8 cellular contexts compared by ENCODE assay signal in the genomic region with DNA sequence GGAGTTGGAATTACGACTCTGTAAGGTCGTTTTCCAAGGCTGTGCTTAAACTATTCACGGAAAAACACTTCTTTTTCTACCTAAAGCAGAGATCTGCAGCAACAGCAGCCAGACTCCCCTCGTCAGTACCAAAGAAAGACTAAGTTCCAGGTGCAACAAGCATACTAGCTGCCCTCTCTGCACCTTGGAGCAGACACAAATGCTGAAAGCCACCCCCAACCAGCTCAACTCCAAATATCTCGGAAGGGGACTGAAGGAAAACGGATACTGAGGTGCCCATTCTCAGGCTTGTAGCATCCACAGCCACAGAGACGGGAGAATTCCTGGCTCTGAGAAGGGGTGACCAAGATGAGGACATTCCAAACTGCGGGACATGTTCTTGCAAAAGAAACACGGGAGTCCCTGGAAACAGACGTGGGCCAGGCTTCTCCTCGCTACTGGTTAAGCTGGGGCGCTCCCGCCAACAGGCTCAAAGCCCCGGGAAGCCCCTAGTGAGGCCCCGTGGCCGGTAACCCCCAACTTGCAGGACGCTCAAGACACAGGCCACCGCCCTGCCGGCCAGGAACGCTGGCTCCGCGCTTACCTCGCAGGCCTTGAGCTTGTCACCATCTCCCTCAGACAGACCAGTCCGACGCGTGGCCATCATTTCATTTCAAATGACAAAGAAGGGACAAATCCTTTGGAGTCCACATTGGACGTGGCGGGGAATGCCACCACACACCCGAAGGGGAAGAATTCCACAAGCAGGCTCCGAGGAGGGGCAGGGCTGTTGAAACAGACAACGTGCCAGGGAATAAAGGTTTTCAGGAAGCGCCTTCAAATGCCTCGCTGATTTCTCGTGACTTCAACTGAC. TPM values are rescaled to one million over a fixed set of nuclear protein-coding genes. Genes with fewer than 3 reads are reported as not detected.
A peak's percentile ranks its signal among the peaks of the same experiment; 100 is the strongest.
DNase-seq lines count a peak whose midpoint lies in the region; ATAC-seq and TF ChIP-seq lines count a peak whose summit lies in the region.

No MANE protein-coding gene starts in this region.

- CTCF ChIA-PET in activated CD4-positive, alpha-beta T cell treated with anti-CD3 and anti-CD28 coated beads, Interleukin-2, amount 10 ng/mL, durations not matched to agents 7 days and 5 days (lab: Charles Lee), result interaction anchor here (0.6 kb wide), 1 partner anchor 27 kb away, joined by 3 read pairs; no protein-coding TSS in a partner anchor

- H3K4me1 Mint-ChIP-seq in activated CD4-positive, alpha-beta T cell treated with anti-CD3 and anti-CD28 coated beads, Interleukin-2, amount 10 ng/mL, durations not matched to agents 7 days and 5 days, result peaks cover 33% of the 10 kb centered on the region
- H3K4me1 Mint-ChIP-seq in activated T-helper 2 cell treated with anti-CD3 and anti-CD28 coated beads, Interferon-gamma antibody, Interleukin-2, Interleukin-4, amounts not matched to agents 10 μg/mL and 5 μg/mL and 100 μg/mL, durations not matched to agents 14 hours and 24 hours and 36 hours (ENCODE audit: low read depth), result peaks cover 24% of the 10 kb centered on the region

- H3K4me3 Mint-ChIP-seq in activated CD4-positive, alpha-beta T cell treated with anti-CD3 and anti-CD28 coated beads, Interleukin-2, amount 10 ng/mL, durations not matched to agents 7 days and 5 days, result peak overlapping the region; percentile 83
- H3K4me3 Mint-ChIP-seq in activated T-helper 2 cell treated with anti-CD3 and anti-CD28 coated beads, Interferon-gamma antibody, Interleukin-2, Interleukin-4, amounts not matched to agents 10 μg/mL and 5 μg/mL and 100 μg/mL, durations not matched to agents 14 hours and 24 hours and 36 hours (ENCODE audit: low read depth), result peak overlapping the region; percentile 82

- H3K9me3 Mint-ChIP-seq in activated CD4-positive, alpha-beta T cell treated with anti-CD3 and anti-CD28 coated beads, Interleukin-2, amount 10 ng/mL, durations not matched to agents 7 days and 5 days, result no peaks in the 10 kb centered on the region
- no peaks in the 10 kb centered on the region for H3K9me3 Mint-ChIP-seq in activated T-helper 2 cell treated with anti-CD3 and anti-CD28 coated beads, Interferon-gamma antibody, Interleukin-2, Interleukin-4, amounts not matched to agents 10 μg/mL and 5 μg/mL and 100 μg/mL, durations not matched to agents 14 hours and 24 hours and 36 hours

- no peak for ATAC-seq in HG03039 (IDR thresholded peaks at IDR 0.05; ENCODE audit: unreplicated experiment)
- no peak for ATAC-seq in GM19035 (IDR thresholded peaks at IDR 0.05; ENCODE audit: unreplicated experiment)

- peak overlapping the region; percentile 91 for H3K27ac Mint-ChIP-seq in activated CD4-positive, alpha-beta T cell treated with anti-CD3 and anti-CD28 coated beads, Interleukin-2, amount 10 ng/mL, durations not matched to agents 7 days and 5 days
- H3K27ac Mint-ChIP-seq in activated T-helper 2 cell treated with anti-CD3 and anti-CD28 coated beads, Interferon-gamma antibody, Interleukin-2, Interleukin-4, amounts not matched to agents 10 μg/mL and 5 μg/mL and 100 μg/mL, durations not matched to agents 14 hours and 24 hours and 36 hours, result no peak overlapping the region

- H3K9me2 ChIP-seq in hepatocyte (replicated peaks; ENCODE audit: insufficient read depth), result no peaks in the 10 kb centered on the region

- H3K4me3 ChIP-seq in hepatocyte, result peak overlapping the region; percentile 87

- POLR2A ChIA-PET in activated CD4-positive, alpha-beta T cell treated with anti-CD3 and anti-CD28 coated beads, Interleukin-2, amount 10 ng/mL, durations not matched to agents 7 days and 5 days (lab: Charles Lee), result no interaction called here

- H3K27ac ChIP-seq in hepatocyte, result peak overlapping the region; percentile 99

- no peak for TF ChIP-seq CTCF in hepatocyte (IDR thresholded peaks at IDR 0.05; ENCODE audit: poor library complexity)

- peaks cover 21% of the 10 kb centered on the region for H3K4me1 ChIP-seq in hepatocyte (ENCODE audit: insufficient read depth)

- H3K4me2 ChIP-seq in hepatocyte, result peak overlapping the region; percentile 92

- DNase-seq in activated CD4-positive, alpha-beta T cell treated with anti-CD3 and anti-CD28 coated beads, Interleukin-2, amount 10 ng/mL, durations not matched to agents 7 days and 5 days, result no peak
- no peak for DNase-seq in activated CD4-positive, alpha-beta T cell treated with anti-CD3 and anti-CD28 coated beads, Interleukin-2, amount 50 U/mL, for 4 hours
- DNase-seq in activated T-helper 2 cell treated with anti-CD3 and anti-CD28 coated beads, Interferon-gamma antibody, Interleukin-2, Interleukin-4, amounts not matched to agents 10 μg/mL and 5 μg/mL and 100 μg/mL, durations not matched to agents 14 hours and 24 hours and 36 hours (ENCODE audit: low spot score), result no peak
- DNase-seq in hepatocyte (ENCODE audit: low spot score), result peak; percentile 47
- DNase-seq in retina, result peak; percentile 78
- no peak for DNase-seq in pons (ENCODE audit: low spot score)

- H3K27me3 ChIP-seq in hepatocyte, result no peaks in the 10 kb centered on the region

- 4% methylated on average over 34 of the region's 34 CpGs for WGBS in hepatocyte (ENCODE audit: low lambda C conversion rate, missing lambda C conversion rate)

- no peaks in the 10 kb centered on the region for H3K36me3 ChIP-seq in hepatocyte (replicated peaks; ENCODE audit: insufficient read depth, low read depth)

- peaks cover 3% of the 10 kb centered on the region for H3K27me3 Mint-ChIP-seq in activated CD4-positive, alpha-beta T cell treated with anti-CD3 and anti-CD28 coated beads, Interleukin-2, amount 10 ng/mL, durations not matched to agents 7 days and 5 days
- H3K27me3 Mint-ChIP-seq in activated T-helper 2 cell treated with anti-CD3 and anti-CD28 coated beads, Interferon-gamma antibody, Interleukin-2, Interleukin-4, amounts not matched to agents 10 μg/mL and 5 μg/mL and 100 μg/mL, durations not matched to agents 14 hours and 24 hours and 36 hours (ENCODE audit: low read depth), result peaks cover 4% of the 10 kb centered on the region

- H4K20me1 ChIP-seq in hepatocyte (ENCODE audit: insufficient read depth, poor library complexity, severe bottlenecking), result peaks cover 47% of the 10 kb centered on the region

- intact Hi-C loops in activated T-helper 2 cell treated with anti-CD3 and anti-CD28 coated beads, Interferon-gamma antibody, Interleukin-2, Interleukin-4, amounts not matched to agents 10 μg/mL and 5 μg/mL and 100 μg/mL, durations not matched to agents 14 hours and 24 hours and 36 hours (cut with micrococcal nuclease), result loop anchor here (2.0 to 5.0 kb wide), 4 partner anchors 15 to 341 kb away; no protein-coding TSS in a partner anchor

- peaks cover 6% of the 10 kb centered on the region for H3K36me3 Mint-ChIP-seq in activated CD4-positive, alpha-beta T cell treated with anti-CD3 and anti-CD28 coated beads, Interleukin-2, amount 10 ng/mL, durations not matched to agents 7 days and 5 days (ENCODE audit: low read depth)
- peaks cover 21% of the 10 kb centered on the region for H3K36me3 Mint-ChIP-seq in activated T-helper 2 cell treated with anti-CD3 and anti-CD28 coated beads, Interferon-gamma antibody, Interleukin-2, Interleukin-4, amounts not matched to agents 10 μg/mL and 5 μg/mL and 100 μg/mL, durations not matched to agents 14 hours and 24 hours and 36 hours (ENCODE audit: low read depth)

- peak overlapping the region; percentile 51 for H2AFZ ChIP-seq in hepatocyte

- H3K9me3 ChIP-seq in hepatocyte (ENCODE audit: low read depth), result no peaks in the 10 kb centered on the region

- H3K79me2 ChIP-seq in hepatocyte, result peaks cover 60% of the 10 kb centered on the region

RNA-seq across cellular contexts. Expression of a gene that starts 2.2 kb away (rescaled TPM):
- 10 to 100 TPM; 26.1 to 27.4 TPM for total RNA-seq in activated CD4-positive, alpha-beta T cell treated with anti-CD3 and anti-CD28 coated beads, Interleukin-2, amount 10 ng/mL, durations not matched to agents 7 days and 5 days
- 40.0 and 43.2 TPM in 2 replicates for total RNA-seq in activated T-helper 2 cell treated with anti-CD3 and anti-CD28 coated beads, Interferon-gamma antibody, Interleukin-2, Interleukin-4, amounts not matched to agents 10 μg/mL and 5 μg/mL and 100 μg/mL, durations not matched to agents 14 hours and 24 hours and 36 hours
- total RNA-seq in hepatocyte, result 69.2 and 70.2 TPM in 2 replicates
- 15.1 and 17.8 TPM in 2 replicates for polyA plus RNA-seq in hepatocyte

Comparison
In these comparisons a context has a peak if more than half of its experiments do, and no peak if none do; other contexts are left out.
1. DNase-seq: peak in hepatocyte (single experiment) and retina (single experiment); none in activated CD4-positive, alpha-beta T cell treated with anti-CD3 and anti-CD28 coated beads, Interleukin-2, amount 10 ng/mL, durations not matched to agents 7 days and 5 days (single experiment), activated CD4-positive, alpha-beta T cell treated with anti-CD3 and anti-CD28 coated beads, Interleukin-2, amount 50 U/mL, for 4 hours (0 of 2), activated T-helper 2 cell treated with anti-CD3 and anti-CD28 coated beads, Interferon-gamma antibody, Interleukin-2, Interleukin-4, amounts not matched to agents 10 μg/mL and 5 μg/mL and 100 μg/mL, durations not matched to agents 14 hours and 24 hours and 36 hours (single experiment) and pons (single experiment).